ENCODE assay signal across 8 cellular contexts in the genomic region with DNA sequence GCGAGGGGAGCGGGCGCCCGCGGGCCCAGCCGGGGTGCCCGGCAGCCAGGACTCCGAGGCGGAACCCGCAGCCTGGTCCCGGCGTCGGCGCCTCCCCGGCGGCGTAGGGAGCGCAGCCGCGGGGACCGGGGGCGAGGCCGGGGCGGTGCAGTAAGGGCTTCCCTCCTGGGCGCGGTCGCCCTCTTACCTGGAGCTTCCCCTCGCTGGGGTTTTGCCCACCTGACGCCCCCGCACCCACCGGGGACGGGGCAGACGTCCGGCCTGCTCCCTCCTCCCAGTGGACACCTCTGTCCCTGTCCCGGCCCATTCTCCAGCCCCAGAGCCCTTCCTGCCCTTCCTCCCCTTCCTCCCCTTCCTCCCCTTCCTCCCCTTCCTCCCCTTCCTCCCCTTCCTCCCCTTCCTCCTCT. TPM values are rescaled to one million over a fixed set of nuclear protein-coding genes. Genes with fewer than 3 reads are reported as not detected.
A peak's percentile ranks its signal among the peaks of the same experiment; 100 is the strongest.
DNase-seq lines count a peak whose midpoint lies in the region; ATAC-seq, FAIRE-seq and TF ChIP-seq lines count a peak whose summit lies in the region.

No MANE protein-coding gene starts in this region.

- H3K27ac Mint-ChIP-seq in activated B cell treated with CpG ODN at 0.5 μM for 24 hours: peak overlapping the region; percentile 79
- H3K27ac Mint-ChIP-seq in neural progenitor cell: no peak overlapping the region

- intact Hi-C loops in activated B cell treated with CpG ODN at 0.5 μM for 24 hours (cut with micrococcal nuclease): loop anchor here (1.0 to 10.0 kb wide), 4 partner anchors 76 to 560 kb away; a partner anchor contains a TSS

- H3K79me2 ChIP-seq in neural progenitor cell (ENCODE audit: low read depth): peaks cover 69% of the 10 kb centered on the region

- H3K4me1 ChIP-seq in BLaER1 treated with 17β-estradiol and CSF1 and Interleukin-3, amounts not matched to agents 10 nM and 100 nM: peaks cover 73 to 85% (median 77%) of the 10 kb centered on the region in 10 experiments
- H3K4me1 ChIP-seq in neural progenitor cell (peaks cover 31% of the 10 kb centered on the region), BE2C (no peaks in the 10 kb centered on the region; the same call in 1 of the 2 replicates)

- H3K36me3 ChIP-seq in BLaER1 treated with 17β-estradiol and CSF1 and Interleukin-3, amounts not matched to agents 10 nM and 100 nM: peaks cover 18 to 38% (median 34%) of the 10 kb centered on the region in 11 experiments
- no peaks in the 10 kb centered on the region for H3K36me3 ChIP-seq in neural progenitor cell
- peaks cover 3% of the 10 kb centered on the region; the same call in 1 of the 2 replicates for H3K36me3 ChIP-seq in BE2C

- peak overlapping the region; percentile 69 for H2AFZ ChIP-seq in neural progenitor cell (replicated peaks)

- H3F3A ChIP-seq in neural progenitor cell (ENCODE audit: low read depth): peaks cover 70% of the 10 kb centered on the region

- H3K9ac ChIP-seq in BLaER1 treated with 17β-estradiol and CSF1 and Interleukin-3, amounts not matched to agents 10 nM and 100 nM: peak overlapping the region; percentile 84 to 100 (median 98)
- H3K9ac ChIP-seq in neural progenitor cell: no peak overlapping the region

- H3K4me2 ChIP-seq in BLaER1 treated with 17β-estradiol and CSF1 and Interleukin-3, amounts not matched to agents 10 nM and 100 nM: peak overlapping the region; percentile 79 to 97 (median 85)
- peak overlapping the region; percentile 83 for H3K4me2 ChIP-seq in neural progenitor cell

- POLR2A ChIA-PET in activated B cell treated with CpG ODN at 0.5 μM for 24 hours (lab: Charles Lee): interaction anchor here (0.6 to 4.5 kb wide), 13 partner anchors 25 to 847 kb away, joined by 3 to 46 read pairs (median 3); a partner anchor contains a TSS

- H3K9me3 ChIP-seq in BLaER1 treated with 17β-estradiol and CSF1 and Interleukin-3, amounts not matched to agents 10 nM and 100 nM (replicated peaks in 1 of 11): no peaks in the 10 kb centered on the region
- no peaks in the 10 kb centered on the region for H3K9me3 ChIP-seq in neural progenitor cell (ENCODE audit: low read depth)
- H3K9me3 ChIP-seq in BE2C: no peaks in the 10 kb centered on the region

- no peaks in the 10 kb centered on the region for H3K27me3 Mint-ChIP-seq in activated B cell treated with CpG ODN at 0.5 μM for 24 hours
- peaks cover 2% of the 10 kb centered on the region for H3K27me3 Mint-ChIP-seq in neural progenitor cell (ENCODE audit: insufficient read depth, low read depth)

- ATAC-seq in HG03175 (IDR thresholded peaks at IDR 0.05; ENCODE audit: unreplicated experiment) (peak; percentile 12), activated B cell treated with CpG ODN at 0.5 μM for 24 hours (ENCODE audit: low read depth) (peak; percentile 42)

- H3K4me1 Mint-ChIP-seq in activated B cell treated with CpG ODN at 0.5 μM for 24 hours (peaks cover 20% of the 10 kb centered on the region), neural progenitor cell (peaks cover 34% of the 10 kb centered on the region)

- peaks cover 18% of the 10 kb centered on the region for H3K36me3 Mint-ChIP-seq in activated B cell treated with CpG ODN at 0.5 μM for 24 hours (ENCODE audit: low read depth)
- peaks cover 13% of the 10 kb centered on the region for H3K36me3 Mint-ChIP-seq in neural progenitor cell

- H3K4me3 ChIP-seq in BLaER1 treated with 17β-estradiol and CSF1 and Interleukin-3, amounts not matched to agents 10 nM and 100 nM: peak overlapping the region; percentile 85 to 99 (median 92)
- H3K4me3 ChIP-seq in epithelial cell of esophagus (ENCODE audit: low read length) (peak overlapping the region; percentile 93), neural progenitor cell (peak overlapping the region; percentile 65), BE2C (ENCODE audit: low read depth, low read length) (no peak overlapping the region)

- peak overlapping the region; percentile 72 to 100 (median 97) for H3K27ac ChIP-seq in BLaER1 treated with 17β-estradiol and CSF1 and Interleukin-3, amounts not matched to agents 10 nM and 100 nM
- H3K27ac ChIP-seq in neural progenitor cell: no peak overlapping the region

- FAIRE-seq in GM19239 (lab: Jason Lieb, UNC): no peak

- no peaks in the 10 kb centered on the region for H3K27me3 ChIP-seq in BLaER1 treated with 17β-estradiol and CSF1 and Interleukin-3, amounts not matched to agents 10 nM and 100 nM
- H3K27me3 ChIP-seq in neural progenitor cell (no peaks in the 10 kb centered on the region), BE2C (no peaks in the 10 kb centered on the region)

- TF ChIP-seq CTCF in activated B cell treated with CpG ODN at 0.5 μM for 24 hours (IDR thresholded peaks at IDR 0.05): no peak
- no peak for TF ChIP-seq CTCF in epithelial cell of esophagus (IDR thresholded peaks at IDR 0.05; ENCODE audit: insufficient read depth, low read depth, low read length, missing control alignments)
- no peak for TF ChIP-seq CTCF in neural progenitor cell (IDR thresholded peaks at IDR 0.05)
- no peak for TF ChIP-seq CTCF in BE2C (IDR thresholded peaks at IDR 0.05; ENCODE audit: low read depth, low read length)

- CTCF ChIA-PET in activated B cell treated with CpG ODN at 0.5 μM for 24 hours (lab: Charles Lee): interaction anchor here (0.6 kb wide), 1 partner anchor 29 kb away, joined by 3 read pairs; no protein-coding TSS in a partner anchor

- peaks cover 29 to 46% (median 40%) of the 10 kb centered on the region in 11 experiments; a peak in 21 of 22 replicates for H4K20me1 ChIP-seq in BLaER1 treated with 17β-estradiol and CSF1 and Interleukin-3, amounts not matched to agents 10 nM and 100 nM
- peaks cover 26% of the 10 kb centered on the region for H4K20me1 ChIP-seq in neural progenitor cell (ENCODE audit: low read depth)

- H3K4me3 Mint-ChIP-seq in activated B cell treated with CpG ODN at 0.5 μM for 24 hours (peak overlapping the region; percentile 94), neural progenitor cell (peak overlapping the region; percentile 88)

- no peaks in the 10 kb centered on the region for H3K9me3 Mint-ChIP-seq in activated B cell treated with CpG ODN at 0.5 μM for 24 hours
- H3K9me3 Mint-ChIP-seq in neural progenitor cell: no peaks in the 10 kb centered on the region

- DNase-seq in GM19239 (ENCODE audit: insufficient read length, low spot score) (peak; percentile 44), activated B cell treated with CpG ODN at 0.5 μM for 24 hours (peak; percentile 56), epithelial cell of esophagus (ENCODE audit: low read depth) (peak; percentile 70), neural progenitor cell (ENCODE audit: low spot score) (peak; percentile 59), T1000 (lab: John Stamatoyannopoulos, UW) (no peak), BE2C (no peak)

RNA-seq across cellular contexts. Expression of a gene that starts 0.4 kb away (rescaled TPM):
- total RNA-seq in activated B cell treated with CpG ODN at 0.5 μM for 24 hours (141 and 142 TPM in 2 replicates), neural progenitor cell (ENCODE audit: low replicate concordance) (402 and 655 TPM in 2 replicates)
- polyA plus RNA-seq in BE2C (2012; ENCODE audit: insufficient read depth, insufficient read length, low read depth): 10.0 TPM

RNA-seq across cellular contexts. Expression of a gene that starts 30.5 kb away (rescaled TPM):
- total RNA-seq in activated B cell treated with CpG ODN at 0.5 μM for 24 hours (not detected in 2 replicates), neural progenitor cell (ENCODE audit: low replicate concordance) (0.74 TPM in 1 of 2 replicates, not detected in the other)
- polyA plus RNA-seq in BE2C (2012; ENCODE audit: insufficient read depth, insufficient read length, low read depth): 1,275 TPM

RNA-seq across cellular contexts. Expression of a gene that starts 58.6 kb away (rescaled TPM):
- 2.0 and 3.1 TPM in 2 replicates for total RNA-seq in activated B cell treated with CpG ODN at 0.5 μM for 24 hours
- 40.0 and 66.4 TPM in 2 replicates for total RNA-seq in neural progenitor cell (ENCODE audit: low replicate concordance)
- polyA plus RNA-seq in BE2C (2012; ENCODE audit: insufficient read depth, insufficient read length, low read depth): 24.6 TPM

Comparison
In these comparisons a context has a peak if more than half of its experiments do, and no peak if none do; other contexts are left out.
1. DNase-seq: peak in GM19239 (single experiment), activated B cell treated with CpG ODN at 0.5 μM for 24 hours (single experiment), epithelial cell of esophagus (single experiment) and neural progenitor cell (single experiment); none in T1000 (single experiment) and BE2C (single experiment).